Comparison of ENCODE assay signal across 11 cellular contexts in the genomic region with DNA sequence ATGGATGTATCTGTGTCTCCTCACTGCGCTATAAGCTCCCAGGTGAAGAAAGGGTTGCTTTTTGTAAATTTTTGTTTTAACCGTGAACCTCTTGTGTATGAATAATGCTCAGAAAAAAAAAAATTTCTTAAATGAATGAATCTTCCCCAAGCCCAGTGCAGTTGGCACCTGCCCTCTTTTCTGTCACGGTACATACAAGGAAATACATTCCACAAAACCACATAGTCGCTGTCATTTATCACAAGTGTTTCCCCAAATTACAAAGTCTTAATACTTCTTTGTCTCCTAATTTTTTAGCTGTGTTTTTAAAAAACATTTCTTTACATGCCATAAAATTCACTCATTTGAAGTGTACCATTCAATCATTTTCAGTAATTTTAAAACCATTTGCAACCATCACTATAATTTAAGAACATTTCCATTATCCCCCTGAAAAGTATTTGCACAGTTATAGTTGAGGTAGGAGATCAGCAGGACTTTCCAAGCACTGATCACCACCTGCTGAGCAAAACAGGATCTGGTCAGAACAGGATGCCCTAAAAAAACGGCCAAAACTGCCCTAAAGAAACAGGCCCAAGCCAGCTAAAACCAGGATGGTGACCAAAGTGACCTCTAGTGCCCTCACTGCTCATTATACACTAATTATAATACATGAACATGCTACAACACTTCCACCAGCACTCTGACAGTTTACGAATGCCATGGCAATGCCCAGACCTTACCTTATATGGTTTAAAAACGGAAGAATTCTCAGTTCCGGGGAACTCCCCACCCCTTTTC. TPM values are rescaled to one million over a fixed set of nuclear protein-coding genes. Genes with fewer than 3 reads are reported as not detected.
DNase-seq lines count a peak whose midpoint lies in the region; ATAC-seq, FAIRE-seq and TF ChIP-seq lines count a peak whose summit lies in the region.
"Had no signal": no experiment of that assay in that cellular context is flagged by ENCODE, and none has a peak within 500 bp of the region (broad histone marks: within the 10 kb centered on the region; RNA-seq: fewer than 3 reads in every experiment).

No MANE protein-coding gene starts in this region.

- H3K4me1 ChIP-seq in OCI-LY3 (ENCODE audit: low read length) (peaks cover 22% of the 10 kb centered on the region), small intestine (ENCODE audit: control insufficient read depth in 2 of 2, insufficient read depth in 1 of 2, low read depth in 1 of 2, low read length in 1 of 2) (peaks cover 0 to 5% of the 10 kb centered on the region in 2 donors)

- no peak for DNase-seq in activated CD4-positive, alpha-beta T cell treated with anti-CD3 and anti-CD28 coated beads, Interleukin-2, amount 10 ng/mL, durations not matched to agents 24 days and 14 days
- no peak for DNase-seq in activated CD4-positive, alpha-beta T cell treated with anti-CD3 and anti-CD28 coated beads for 4 hours
- no peak for DNase-seq in effector memory CD8-positive, alpha-beta T cell
- DNase-seq in renal cortical epithelial cell (ENCODE audit: low read depth) (peak; percentile 81), small intestine (no peak), GM10248 (ENCODE audit: extremely low spot score) (no peak)
- DNase-seq: stimulated activated CD4-positive, alpha-beta T cell treated with anti-CD3 and anti-CD28 coated beads, Interleukin-2, amount 100 ng/mL, for 24 hours had no signal

- H3K4me3 Mint-ChIP-seq in activated CD4-positive, alpha-beta T cell treated with anti-CD3 and anti-CD28 coated beads, Interleukin-2, amount 10 ng/mL, durations not matched to agents 24 days and 14 days = peak overlapping the region; percentile 87
- peak overlapping the region; percentile 83 to 92 for H3K4me3 Mint-ChIP-seq in effector memory CD8-positive, alpha-beta T cell

- H3K4me3 ChIP-seq in OCI-LY3 (ENCODE audit: low read length) (no peak overlapping the region), small intestine (ENCODE audit: low read depth in 1 of 2, low read length in 2 of 2) (no peak overlapping the region)

- CTCF ChIA-PET in GM10248 (lab: Yijun Ruan, JAX) = interaction anchor here (1.2 to 5.0 kb wide), 3 partner anchors 26 to 195 kb away, joined by 3 to 24 read pairs (median 4); no protein-coding TSS in a partner anchor

- H3K36me3 Mint-ChIP-seq in activated CD4-positive, alpha-beta T cell treated with anti-CD3 and anti-CD28 coated beads, Interleukin-2, amount 10 ng/mL, durations not matched to agents 24 days and 14 days (ENCODE audit: low read depth) = peaks cover 20% of the 10 kb centered on the region
- peaks cover 31% of the 10 kb centered on the region for H3K36me3 Mint-ChIP-seq in effector memory CD8-positive, alpha-beta T cell (ENCODE audit: insufficient read depth)

- no peak overlapping the region for H2AFZ ChIP-seq in OCI-LY3 (ENCODE audit: low read depth, low read length)

- WGBS in small intestine, 3 donors = 81 to 88% (median 83%) methylated on average over 8 of the region's 8 CpGs

- no peak for ATAC-seq in effector memory CD8-positive, alpha-beta T cell (replicated peaks)
- no peak for ATAC-seq in GM18858 (IDR thresholded peaks at IDR 0.05; ENCODE audit: unreplicated experiment)

- H3K9me3 ChIP-seq in OCI-LY3 (ENCODE audit: insufficient read depth, low read length) = no peaks in the 10 kb centered on the region
- no peaks in the 10 kb centered on the region for H3K9me3 ChIP-seq in small intestine (ENCODE audit: control insufficient read depth, low read depth)

- peaks cover 54% of the 10 kb centered on the region for H3K4me1 Mint-ChIP-seq in activated CD4-positive, alpha-beta T cell treated with anti-CD3 and anti-CD28 coated beads, Interleukin-2, amount 10 ng/mL, durations not matched to agents 24 days and 14 days
- peaks cover 29 to 30% of the 10 kb centered on the region in 2 donors for H3K4me1 Mint-ChIP-seq in effector memory CD8-positive, alpha-beta T cell (ENCODE audit: low read depth in 2 of 2)

- FAIRE-seq in small intestine (lab: Jason Lieb, UNC) = no peak

- H3K27me3 Mint-ChIP-seq in activated CD4-positive, alpha-beta T cell treated with anti-CD3 and anti-CD28 coated beads, Interleukin-2, amount 10 ng/mL, durations not matched to agents 24 days and 14 days = no peaks in the 10 kb centered on the region
- no peaks in the 10 kb centered on the region for H3K27me3 Mint-ChIP-seq in effector memory CD8-positive, alpha-beta T cell

- H3K27me3 ChIP-seq in OCI-LY3 (ENCODE audit: low read depth, low read length) = no peaks in the 10 kb centered on the region
- no peaks in the 10 kb centered on the region for H3K27me3 ChIP-seq in small intestine (ENCODE audit: control insufficient read depth in 2 of 2, insufficient read depth in 2 of 2, low read length in 2 of 2)
- H3K27me3 ChIP-seq: dorsolateral prefrontal cortex had no signal

- H3K79me2 ChIP-seq in OCI-LY3 (ENCODE audit: low read length) = peaks cover 22% of the 10 kb centered on the region

- 0 out of 2 replicates have a peak overlapping the region, but pooled peaks have one; percentile 85 for H3K4me2 ChIP-seq in OCI-LY3 (ENCODE audit: low read length)

- POLR2A ChIA-PET in GM10248 (lab: Yijun Ruan, JAX) = no interaction called here

- no peaks in the 10 kb centered on the region for H3K9me3 Mint-ChIP-seq in activated CD4-positive, alpha-beta T cell treated with anti-CD3 and anti-CD28 coated beads, Interleukin-2, amount 10 ng/mL, durations not matched to agents 24 days and 14 days
- H3K9me3 Mint-ChIP-seq in effector memory CD8-positive, alpha-beta T cell = no peaks in the 10 kb centered on the region

- H3K9ac ChIP-seq in OCI-LY3 (ENCODE audit: low read length) = no peak overlapping the region

- H3K36me3 ChIP-seq in OCI-LY3 (replicated peaks; ENCODE audit: low read depth, low read length) = peaks cover 3% of the 10 kb centered on the region
- no peaks in the 10 kb centered on the region for H3K36me3 ChIP-seq in small intestine (ENCODE audit: control insufficient read depth in 2 of 2, insufficient read depth in 2 of 2, low read length in 2 of 2)

- TF ChIP-seq CTCF in OCI-LY3 (IDR thresholded peaks at IDR 0.05; ENCODE audit: low read depth, low read length) (no peak), GM10248 (IDR thresholded peaks at IDR 0.05; ENCODE audit: control extremely low read depth, extremely low read depth, low read depth, missing control alignments) (no peak)

- 0 out of 2 replicates have a peak, but pooled peaks cover 5% of the 10 kb centered on the region for H4K20me1 ChIP-seq in OCI-LY3 (ENCODE audit: insufficient read depth, low read length)

- intact Hi-C loops in activated CD4-positive, alpha-beta T cell treated with anti-CD3 and anti-CD28 coated beads, Interleukin-2, amount 10 ng/mL, durations not matched to agents 24 days and 14 days (cut with micrococcal nuclease) = loop anchor here (10.0 kb wide), 1 partner anchor 380 kb away; no protein-coding TSS in a partner anchor

- peak overlapping the region; percentile 93 for H3K27ac Mint-ChIP-seq in activated CD4-positive, alpha-beta T cell treated with anti-CD3 and anti-CD28 coated beads, Interleukin-2, amount 10 ng/mL, durations not matched to agents 24 days and 14 days
- peak overlapping the region; percentile 89 to 91 for H3K27ac Mint-ChIP-seq in effector memory CD8-positive, alpha-beta T cell

- no peak overlapping the region for H3K27ac ChIP-seq in OCI-LY3 (ENCODE audit: low read length)
- no peak overlapping the region for H3K27ac ChIP-seq in small intestine (ENCODE audit: low read depth in 1 of 2, low read length in 1 of 2)
- H3K27ac ChIP-seq: SK-N-MC had no signal

RNA-seq across cellular contexts. Expression of a gene that starts 1.2 kb away (rescaled TPM):
- total RNA-seq in activated CD4-positive, alpha-beta T cell treated with anti-CD3 and anti-CD28 coated beads, Interleukin-2, amount 10 ng/mL, durations not matched to agents 24 days and 14 days = 55.4 and 65.6 TPM in 2 replicates
- 16.0 and 37.0 TPM in 2 replicates for total RNA-seq in renal cortical epithelial cell
- 10 to 100 TPM in 1 of 3 donors, 1 to 10 TPM in 2; 8.0 to 11.2 (median 8.4) TPM for polyA plus RNA-seq in small intestine

RNA-seq across cellular contexts. Expression of a gene that starts 24.0 kb away (rescaled TPM):
- total RNA-seq in activated CD4-positive, alpha-beta T cell treated with anti-CD3 and anti-CD28 coated beads, Interleukin-2, amount 10 ng/mL, durations not matched to agents 24 days and 14 days = 13.2 and 15.6 TPM in 2 replicates
- 15.3 and 50.2 TPM in 2 replicates for total RNA-seq in renal cortical epithelial cell
- polyA plus RNA-seq in small intestine = 1 to 10 TPM in 1 of 3 donors, under 1 TPM in 1, not detected in 1; 0.54 to 3.6 TPM

RNA-seq across cellular contexts. Expression of a gene that starts 24.1 kb away (rescaled TPM):
- total RNA-seq in activated CD4-positive, alpha-beta T cell treated with anti-CD3 and anti-CD28 coated beads, Interleukin-2, amount 10 ng/mL, durations not matched to agents 24 days and 14 days = 26.5 and 34.9 TPM in 2 replicates
- 13.2 and 56.8 TPM in 2 replicates for total RNA-seq in renal cortical epithelial cell
- polyA plus RNA-seq in small intestine = 10 to 100 TPM in 1 of 3 donors, 1 to 10 TPM in 2; 7.3 to 13.2 (median 10.0) TPM
